ENCODE assay signal across 8 cellular contexts in genomic region chr18:76565238-76566173, GRCh38.
DNase-seq lines count a peak whose midpoint lies in the region; ATAC-seq, FAIRE-seq and TF ChIP-seq lines count a peak whose summit lies in the region.

No MANE protein-coding gene starts in this region.

- H2BK20ac ChIP-seq in H1 (ENCODE audit: low read length) = no peak overlapping the region

- peak overlapping the region; percentile 59 to 66 for H3K4me2 ChIP-seq in H1 (ENCODE audit: insufficient read depth in 1 of 2, low read depth in 2 of 2, low read length in 2 of 2)

- H3K23ac ChIP-seq in H1 (ENCODE audit: insufficient read length) = no peak overlapping the region

- 47% methylated on average over 23 of the region's 23 CpGs; no CpG with 5 or more reads in 1 of the 2 experiments for WGBS in H1 (ENCODE audit: extremely low coverage in 1 of 2, insufficient coverage in 1 of 2, insufficient read length in 1 of 2, insufficient replicate concordance in 2 of 2, low coverage in 1 of 2, low lambda C conversion rate in 2 of 2, missing lambda C conversion rate in 1 of 2), 2 experiments
- 20% methylated on average over 22 of the region's 23 CpGs for WGBS in right lobe of liver (ENCODE audit: insufficient coverage, low coverage, low lambda C conversion rate, missing lambda C conversion rate)
- WGBS in testis, 2 donors = 15% methylated on average over 23 of the region's 23 CpGs

- H2BK120ac ChIP-seq in H1 (replicated peaks; ENCODE audit: low read depth, low read length) = no peak overlapping the region

- H3K36me3 Mint-ChIP-seq in CD8-positive, alpha-beta memory T cell = no peaks in the 10 kb centered on the region
- H3K36me3 Mint-ChIP-seq in Calu3 (ENCODE audit: insufficient read depth, unreplicated experiment) = no peaks in the 10 kb centered on the region

- no peaks in the 10 kb centered on the region for H3K79me1 ChIP-seq in H1 (ENCODE audit: low read depth, low read length)

- H2BK5ac ChIP-seq in H1 (ENCODE audit: low read depth, low read length) = no peak overlapping the region

- H3K9me3 ChIP-seq in HEK293 (ENCODE audit: control insufficient read depth, insufficient read depth, low read depth, low read length) (no peaks in the 10 kb centered on the region), H1 (ENCODE audit: insufficient read depth in 2 of 2, low read depth in 1 of 2, low read length in 1 of 2) (no peaks in the 10 kb centered on the region), right lobe of liver (no peaks in the 10 kb centered on the region), testis (no peaks in the 10 kb centered on the region)
- H3K9me3 ChIP-seq in CD8-positive, alpha-beta memory T cell (ENCODE audit: low read length) = no peaks in the 10 kb centered on the region

- no peak for TF ChIP-seq RAD21 in H1 (IDR thresholded peaks at IDR 0.05 in 1 of 2, conservative IDR thresholded peaks at IDR 0.05 in 1 of 2; ENCODE audit: low read depth in 2 of 2, low read length in 2 of 2)

- H3K56ac ChIP-seq in H1 (replicated peaks; ENCODE audit: insufficient read length, low read depth, low read length) = no peak overlapping the region

- peak; percentile 89 to 95 (median 92) for ATAC-seq in right lobe of liver
- ATAC-seq in HG02571 (IDR thresholded peaks at IDR 0.05; ENCODE audit: unreplicated experiment) = no peak

- no peak overlapping the region for H3K4me3 ChIP-seq in HEK293 (ENCODE audit: low read depth, low read length)
- peak overlapping the region in 3 of 4 experiments; percentile 1 to 30 (median 23); a peak in 3 of 8 replicates for H3K4me3 ChIP-seq in H1 (ENCODE audit: extremely low read depth in 1 of 4, insufficient read depth in 2 of 4, low read depth in 3 of 4, low read length in 4 of 4)
- peak overlapping the region in 1 of 3 donors; percentile 23 for H3K4me3 ChIP-seq in right lobe of liver
- peak overlapping the region; percentile 6 to 12 for H3K4me3 ChIP-seq in testis
- no peak overlapping the region for H3K4me3 ChIP-seq in CD8-positive, alpha-beta memory T cell (ENCODE audit: low read length)

- no peak for TF ChIP-seq CTCF in HEK293 (tag by site-specific recombination; IDR thresholded peaks at IDR 0.05)
- TF ChIP-seq CTCF in H1 (IDR thresholded peaks at IDR 0.05; ENCODE audit: control extremely low read depth in 1 of 3, insufficient read depth in 1 of 3, low read depth in 1 of 3, low read length in 3 of 3) = no peak
- TF ChIP-seq CTCF in right lobe of liver (IDR thresholded peaks at IDR 0.05) = no peak
- no peak for TF ChIP-seq CTCF in testis (IDR thresholded peaks at IDR 0.05)
- TF ChIP-seq CTCF in Calu3 (IDR thresholded peaks at IDR 0.05; ENCODE audit: unreplicated experiment) = no peak

- H4K5ac ChIP-seq in H1 (ENCODE audit: insufficient read length, low read depth, low read length) = no peak overlapping the region

- H2BK15ac ChIP-seq in H1 (ENCODE audit: low read length) = no peak overlapping the region

- no peak overlapping the region for H3K27ac Mint-ChIP-seq in CD8-positive, alpha-beta memory T cell
- H3K27ac Mint-ChIP-seq in Calu3 (ENCODE audit: unreplicated experiment) = no peak overlapping the region

- no peak overlapping the region for H2AK5ac ChIP-seq in H1 (ENCODE audit: low read depth, low read length)

- H3K4me1 ChIP-seq in HEK293 (ENCODE audit: control insufficient read depth, insufficient read depth, low read length) (peaks cover 13% of the 10 kb centered on the region), H1 (replicated peaks in 1 of 4; ENCODE audit: control insufficient read depth in 3 of 4, insufficient read depth in 4 of 4, low read length in 3 of 4) (peaks cover 0 to 5% (median 3%) of the 10 kb centered on the region in 4 experiments; a peak in 3 of 7 replicates), right lobe of liver (peaks cover 0 to 7% (median 0%) of the 10 kb centered on the region in 4 donors), testis (no peaks in the 10 kb centered on the region)
- H3K4me1 ChIP-seq in CD8-positive, alpha-beta memory T cell (ENCODE audit: insufficient read depth, low read length) = no peaks in the 10 kb centered on the region

- H3K23me2 ChIP-seq in H1 (ENCODE audit: low read depth, low read length) = no peaks in the 10 kb centered on the region

- peak; percentile 92 for DNase-seq in NOMO-1 treated with DMSO at 0.1 percent for 48 hours (lab: John Stamatoyannopoulos, UW; ENCODE audit: unreplicated experiment)
- DNase-seq in H1 (ENCODE audit: low read depth in 1 of 2, low spot score in 2 of 2) = peak; percentile 31 to 48
- peak in 2 of 3 donors; percentile 55 to 70 for DNase-seq in right lobe of liver
- DNase-seq in testis = peak; percentile 87
- DNase-seq in CD8-positive, alpha-beta memory T cell = no peak
- no peak for DNase-seq in Calu3

- H3K4ac ChIP-seq in H1 (replicated peaks; ENCODE audit: insufficient read length, low read depth, low read length) = no peak overlapping the region

- no peak overlapping the region for H3K18ac ChIP-seq in H1 (ENCODE audit: extremely low read depth, low read length)

- H3K9ac ChIP-seq in H1 (replicated peaks in 1 of 4; ENCODE audit: extremely low read depth in 1 of 4, low read depth in 3 of 4, low read length in 3 of 4) = peak overlapping the region in 1 of 4 experiments; percentile 27; a peak in 1 of 7 replicates

- no peak overlapping the region for H3K4me3 Mint-ChIP-seq in CD8-positive, alpha-beta memory T cell
- no peak overlapping the region for H3K4me3 Mint-ChIP-seq in Calu3 (ENCODE audit: low read depth, unreplicated experiment)

- H4K91ac ChIP-seq in H1 (replicated peaks; ENCODE audit: insufficient read length, low read length) = no peak overlapping the region

- H3K27me3 Mint-ChIP-seq in CD8-positive, alpha-beta memory T cell = peaks cover 20 to 29% of the 10 kb centered on the region in 2 donors
- no peaks in the 10 kb centered on the region for H3K27me3 Mint-ChIP-seq in Calu3 (ENCODE audit: unreplicated experiment)

- intact Hi-C loops in right lobe of liver (cut with DNase I) (no loop called here), testis (cut with DNase I; ENCODE audit: low total_unique reads) (no loop called here), Calu3 (cut with micrococcal nuclease; ENCODE audit: unreplicated experiment) (loop anchor here (2.0 kb wide), 1 partner anchor 71 kb away; the partner anchor contains the start of gene ZNF516)

- no peak for TF ChIP-seq EP300 in H1 (IDR thresholded peaks at IDR 0.05; ENCODE audit: borderline replicate concordance in 1 of 2, low read depth in 2 of 2, low read length in 2 of 2)

- no peak overlapping the region for H4K8ac ChIP-seq in H1 (ENCODE audit: extremely low read depth, insufficient read depth, low read length)

- H3K4me1 Mint-ChIP-seq in CD8-positive, alpha-beta memory T cell = peaks cover 0 to 4% (median 0%) of the 10 kb centered on the region in 3 donors
- H3K4me1 Mint-ChIP-seq in Calu3 (ENCODE audit: low read depth, unreplicated experiment) = no peaks in the 10 kb centered on the region

- H3K9me3 Mint-ChIP-seq in CD8-positive, alpha-beta memory T cell = no peaks in the 10 kb centered on the region
- peaks cover 3% of the 10 kb centered on the region for H3K9me3 Mint-ChIP-seq in Calu3 (ENCODE audit: low read depth, unreplicated experiment)

- H3K27ac ChIP-seq in HEK293 (ENCODE audit: extremely low read depth, low read depth, low read length) (no peak overlapping the region), H1 (ENCODE audit: low read depth, low read length) (no peak overlapping the region), right lobe of liver (peak overlapping the region; percentile 12 to 58 (median 31)), testis (peak overlapping the region; percentile 34 to 86)
- H3K27ac ChIP-seq in CD8-positive, alpha-beta memory T cell (ENCODE audit: low read depth, low read length) = no peak overlapping the region

- H4K20me1 ChIP-seq in H1 (replicated peaks in 1 of 2; ENCODE audit: control insufficient read depth in 1 of 2, insufficient read depth in 2 of 2, low read length in 2 of 2) = no peaks in the 10 kb centered on the region

- FAIRE-seq in H1 (lab: Jason Lieb, UNC) = peak; percentile 91

- no TSS peak for BruUV-seq in Calu3 (replicated peaks; lab: Mats Ljungman, UMichigan)

- no peak overlapping the region for H3K14ac ChIP-seq in H1 (ENCODE audit: insufficient read length)

- no peak overlapping the region for H2BK12ac ChIP-seq in H1 (ENCODE audit: low read depth, low read length)

- H3K36me3 ChIP-seq in HEK293 (ENCODE audit: control insufficient read depth in 2 of 2, insufficient read depth in 1 of 2, low read length in 2 of 2) (no peaks in the 10 kb centered on the region), H1 (ENCODE audit: control insufficient read depth in 2 of 4, insufficient read depth in 4 of 4, low read length in 3 of 4) (no peaks in the 10 kb centered on the region), right lobe of liver (no peaks in the 10 kb centered on the region), testis (ENCODE audit: low read depth, missing control alignments) (no peaks in the 10 kb centered on the region)
- no peaks in the 10 kb centered on the region for H3K36me3 ChIP-seq in CD8-positive, alpha-beta memory T cell (ENCODE audit: insufficient read depth, low read length)

- H2AFZ ChIP-seq in H1 (ENCODE audit: low read length) = peak overlapping the region; percentile 79; the same call in 1 of the 2 replicates

- H3K27me3 ChIP-seq in H1 (replicated peaks in 1 of 4; ENCODE audit: control insufficient read depth in 3 of 4, extremely low read depth in 1 of 4, insufficient read depth in 3 of 4, low read length in 3 of 4) (no peaks in the 10 kb centered on the region), right lobe of liver (no peaks in the 10 kb centered on the region), testis (no peaks in the 10 kb centered on the region)
- no peaks in the 10 kb centered on the region for H3K27me3 ChIP-seq in CD8-positive, alpha-beta memory T cell (ENCODE audit: insufficient read depth, low read length, poor library complexity, severe bottlenecking)

- H3K79me2 ChIP-seq in H1 (ENCODE audit: control insufficient read depth in 1 of 2, insufficient read depth in 2 of 2, low read length in 2 of 2) = no peaks in the 10 kb centered on the region

- no peak for TF ChIP-seq POLR2A in H1 (IDR thresholded peaks at IDR 0.05; ENCODE audit: control extremely low read depth in 1 of 2, low read depth in 2 of 2, low read length in 2 of 2)
- TF ChIP-seq POLR2A in right lobe of liver (IDR thresholded peaks at IDR 0.05) = peak; percentile 20
- TF ChIP-seq POLR2A in testis (IDR thresholded peaks at IDR 0.05) = no peak

- CTCF ChIA-PET in HEK293 (lab: Yijun Ruan, JAX) = interaction anchor here (0.8 to 0.9 kb wide), 2 partner anchors 18 to 40 kb away, joined by 3 read pairs; no protein-coding TSS in a partner anchor
- CTCF ChIA-PET in H1 (lab: Charles Lee; ENCODE audit: partially characterized antibody) = interaction anchor here (0.9 to 1.3 kb wide), 4 partner anchors 10 to 168 kb away, joined by 3 to 4 read pairs (median 4); no protein-coding TSS in a partner anchor
- CTCF ChIA-PET in CD8-positive, alpha-beta memory T cell (lab: Charles Lee) = no interaction called here
- CTCF ChIA-PET in Calu3 (lab: Charles Lee) = no interaction called here

- POLR2A ChIA-PET in HEK293 (lab: Yijun Ruan, JAX) (interaction anchor here (0.9 to 1.8 kb wide), 2 partner anchors 28 to 72 kb away, joined by 4 to 5 read pairs; no protein-coding TSS in a partner anchor), H1 (lab: Charles Lee; ENCODE audit: partially characterized antibody) (interaction anchor here (1.2 kb wide), 1 partner anchor 28 kb away, joined by 3 read pairs; no protein-coding TSS in a partner anchor)
- POLR2A ChIA-PET in CD8-positive, alpha-beta memory T cell (lab: Charles Lee) = no interaction called here

Comparison
In these comparisons a context has a peak if more than half of its experiments do, and no peak if none do; other contexts are left out.
1. H3K27ac ChIP-seq: peak in right lobe of liver (3 of 3) and testis (2 of 2); none in HEK293 (single experiment), H1 (single experiment) and CD8-positive, alpha-beta memory T cell (single experiment).
2. H3K4me3 ChIP-seq: peak in H1 (3 of 4) and testis (2 of 2); none in HEK293 (single experiment) and CD8-positive, alpha-beta memory T cell (single experiment).
3. DNase-seq: peak in NOMO-1 treated with DMSO at 0.1 percent for 48 hours (single experiment), H1 (2 of 2), right lobe of liver (2 of 3) and testis (single experiment); none in CD8-positive, alpha-beta memory T cell (0 of 5) and Calu3 (single experiment).
4. CTCF ChIA-PET loops: an anchor here in HEK293 (0.8 to 0.9 kb wide) and H1 (0.9 to 1.3 kb wide); none called in CD8-positive, alpha-beta memory T cell and Calu3.